17 cellular contexts compared by ENCODE assay signal in the genomic region with DNA sequence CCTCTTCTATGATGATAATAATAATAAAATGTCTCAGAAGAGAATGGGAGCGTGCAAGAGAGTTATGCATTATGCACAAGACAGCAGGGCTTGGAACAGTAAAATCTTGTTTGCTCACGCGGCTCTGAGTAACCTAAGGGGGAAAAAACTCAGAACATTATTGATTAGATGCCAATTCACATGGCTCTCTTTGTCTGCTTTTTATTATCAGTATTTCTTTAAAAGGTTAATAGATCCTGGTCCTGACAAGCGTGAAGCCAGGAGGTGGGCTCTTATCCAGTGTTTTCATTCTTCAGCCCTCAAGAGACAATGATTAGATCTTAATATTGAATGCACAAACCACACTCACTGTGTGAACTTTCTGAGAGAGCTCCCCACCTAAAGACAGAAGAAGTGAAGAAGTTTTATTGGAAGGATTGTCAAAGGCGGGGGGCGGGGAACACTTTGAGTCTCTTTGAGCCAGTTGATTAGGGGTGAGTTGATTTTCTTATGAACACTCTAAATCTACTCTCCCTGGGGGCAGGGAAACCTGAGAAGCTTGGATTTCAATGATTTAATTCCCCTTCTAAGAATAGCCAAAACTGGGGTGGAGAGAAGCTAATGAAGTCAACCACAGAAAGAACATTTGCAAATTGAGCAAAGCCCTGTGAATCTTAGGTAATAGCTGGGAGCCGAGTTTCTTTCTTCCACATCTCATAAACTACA.
DNase-seq lines count a peak whose midpoint lies in the region; ATAC-seq and TF ChIP-seq lines count a peak whose summit lies in the region.
"Had no signal": no experiment of that assay in that cellular context is flagged by ENCODE, and none has a peak within 500 bp of the region (broad histone marks: within the 10 kb centered on the region; RNA-seq: fewer than 3 reads in every experiment).

No MANE protein-coding gene starts in this region.

- intact Hi-C loops in gastrocnemius medialis (cut with DNase I; ENCODE audit: low total_unique reads): no loop called here
- intact Hi-C loops in activated CD4-positive, alpha-beta T cell treated with anti-CD3 and anti-CD28 coated beads, Interleukin-2, amount 10 ng/mL, durations not matched to agents 24 days and 14 days (cut with micrococcal nuclease): no loop called here

- POLR2A ChIA-PET in HEK293 (lab: Yijun Ruan, JAX): interaction anchor here (0.5 to 0.6 kb wide), 2 partner anchors 70 to 552 kb away, joined by 3 to 7 read pairs; no protein-coding TSS in a partner anchor

- H3K4me3 ChIP-seq in HEK293 (ENCODE audit: low read depth, low read length) (no peak overlapping the region), fibroblast of villous mesenchyme (ENCODE audit: low read depth, low read length) (no peak overlapping the region), gastrocnemius medialis (no peak overlapping the region)
- H3K4me3 ChIP-seq: SJCRH30 had no signal

- TF ChIP-seq POLR2A in gastrocnemius medialis (IDR thresholded peaks at IDR 0.05): no peak

- H3K27ac Mint-ChIP-seq in activated CD4-positive, alpha-beta T cell treated with anti-CD3 and anti-CD28 coated beads, Interleukin-2, amount 10 ng/mL, durations not matched to agents 24 days and 14 days: no peak overlapping the region

- peak; percentile 33 to 46 for ATAC-seq in gastrocnemius medialis
- no peak for ATAC-seq in GM18873 (IDR thresholded peaks at IDR 0.05; ENCODE audit: low FRiP score, unreplicated experiment)
- ATAC-seq in omental fat pad (ENCODE audit: low FRiP score): no peak
- ATAC-seq: HCT116 had no signal

- no peaks in the 10 kb centered on the region for H3K36me3 Mint-ChIP-seq in activated CD4-positive, alpha-beta T cell treated with anti-CD3 and anti-CD28 coated beads, Interleukin-2, amount 10 ng/mL, durations not matched to agents 24 days and 14 days (ENCODE audit: low read depth)

- H3K27ac ChIP-seq in HEK293 (ENCODE audit: extremely low read depth, low read depth, low read length) (no peak overlapping the region), gastrocnemius medialis (peak overlapping the region in 1 of 4 donors; percentile 34)
- H3K27ac ChIP-seq: SJCRH30 had no signal

- peak; percentile 19 for DNase-seq in NCI-H526 treated with DMSO at 0.1 percent for 48 hours (lab: John Stamatoyannopoulos, UW)
- peak; percentile 19 for DNase-seq in fibroblast of villous mesenchyme (ENCODE audit: low read depth)
- peak in 1 of 2 donors; percentile 18 for DNase-seq in gastrocnemius medialis
- DNase-seq in COR-L47 (lab: John Stamatoyannopoulos, UW): no peak
- DNase-seq in omental fat pad (ENCODE audit: low spot score): no peak
- DNase-seq in activated CD4-positive, alpha-beta T cell treated with anti-CD3 and anti-CD28 coated beads, Interleukin-2, amount 10 ng/mL, durations not matched to agents 24 days and 14 days: no peak
- DNase-seq: C1 segment of cervical spinal cord; CD8-positive, alpha-beta memory T cell; GOT3; NCI-H1694 treated with DMSO at 0.1 percent for 48 hours; NCI-H2107; NCI-H524; SJCRH30; SW 1271 had no signal

- CTCF ChIA-PET in HEK293 (lab: Yijun Ruan, JAX): interaction anchor here (0.6 kb wide), 1 partner anchor 547 kb away, joined by 5 read pairs; no protein-coding TSS in a partner anchor

- no peaks in the 10 kb centered on the region for H3K4me1 Mint-ChIP-seq in activated CD4-positive, alpha-beta T cell treated with anti-CD3 and anti-CD28 coated beads, Interleukin-2, amount 10 ng/mL, durations not matched to agents 24 days and 14 days

- H3K36me3 ChIP-seq in HEK293 (ENCODE audit: control insufficient read depth in 2 of 2, insufficient read depth in 1 of 2, low read length in 2 of 2) (no peaks in the 10 kb centered on the region), gastrocnemius medialis (no peaks in the 10 kb centered on the region)
- H3K36me3 ChIP-seq: SJCRH30 had no signal

- no peak for TF ChIP-seq CTCF in HEK293 (tag by site-specific recombination; IDR thresholded peaks at IDR 0.05)
- TF ChIP-seq CTCF in fibroblast of villous mesenchyme (IDR thresholded peaks at IDR 0.05; ENCODE audit: insufficient read depth, low read depth, low read length): no peak
- no peak for TF ChIP-seq CTCF in gastrocnemius medialis (IDR thresholded peaks at IDR 0.05 in 4 of 5, conservative IDR thresholded peaks at IDR 0.05 in 1 of 5)
- TF ChIP-seq CTCF in omental fat pad (IDR thresholded peaks at IDR 0.05): no peak

- H3K9me3 Mint-ChIP-seq in activated CD4-positive, alpha-beta T cell treated with anti-CD3 and anti-CD28 coated beads, Interleukin-2, amount 10 ng/mL, durations not matched to agents 24 days and 14 days: no peaks in the 10 kb centered on the region

- H3K9me3 ChIP-seq in HEK293 (ENCODE audit: control insufficient read depth, insufficient read depth, low read depth, low read length) (no peaks in the 10 kb centered on the region), gastrocnemius medialis (no peaks in the 10 kb centered on the region)
- H3K9me3 ChIP-seq: SJCRH30 had no signal

- no peaks in the 10 kb centered on the region for H3K27me3 ChIP-seq in gastrocnemius medialis
- H3K27me3 ChIP-seq: SJCRH30 had no signal

- peaks cover 10% of the 10 kb centered on the region for H3K4me1 ChIP-seq in HEK293 (ENCODE audit: control insufficient read depth, insufficient read depth, low read length)
- no peaks in the 10 kb centered on the region for H3K4me1 ChIP-seq in gastrocnemius medialis
- H3K4me1 ChIP-seq: SJCRH30 had no signal

- no peak overlapping the region for H3K4me3 Mint-ChIP-seq in activated CD4-positive, alpha-beta T cell treated with anti-CD3 and anti-CD28 coated beads, Interleukin-2, amount 10 ng/mL, durations not matched to agents 24 days and 14 days

- in situ Hi-C loops in gastrocnemius medialis (cut with MboI; ENCODE audit: low sequenced_read_pairs in 4 of 4): no loop called here

- H3K27me3 Mint-ChIP-seq in activated CD4-positive, alpha-beta T cell treated with anti-CD3 and anti-CD28 coated beads, Interleukin-2, amount 10 ng/mL, durations not matched to agents 24 days and 14 days: no peaks in the 10 kb centered on the region

TF ChIP-seq in HEK293, 187 proteins besides CTCF, POLR2A, EP300 and RAD21 (continues in another document):
- TF ChIP-seq SP2 (tag by site-specific recombination; IDR thresholded peaks at IDR 0.05) (no peak), ZNF701 (tag by site-specific recombination; IDR thresholded peaks at IDR 0.05) (no peak), ZNF423 (tag by site-specific recombination; IDR thresholded peaks at IDR 0.05) (no peak), HOXC10 (CRISPR knock-in tag; IDR thresholded peaks at IDR 0.05) (no peak), GLIS1 (tag by site-specific recombination; IDR thresholded peaks at IDR 0.05) (peak; percentile 38; the same call in 1 of the 2 replicates), TRIM28 (IDR thresholded peaks at IDR 0.05; ENCODE audit: borderline replicate concordance, low read length) (peak; percentile 60; the same call in 1 of the 2 replicates), SP7 (tag by site-specific recombination; IDR thresholded peaks at IDR 0.05) (no peak), ZNF366 (tag by site-specific recombination; conservative IDR thresholded peaks at IDR 0.05) (peak; percentile 50; the same call in 1 of the 2 replicates), TCF7L2 (IDR thresholded peaks at IDR 0.05; ENCODE audit: borderline replicate concordance, low read depth, low read length) (peak; percentile 38; the same call in 1 of the 2 replicates), ZFP3 (tag by site-specific recombination; IDR thresholded peaks at IDR 0.05; ENCODE audit: low read depth) (no peak)
- TF ChIP-seq, protein P1, sequence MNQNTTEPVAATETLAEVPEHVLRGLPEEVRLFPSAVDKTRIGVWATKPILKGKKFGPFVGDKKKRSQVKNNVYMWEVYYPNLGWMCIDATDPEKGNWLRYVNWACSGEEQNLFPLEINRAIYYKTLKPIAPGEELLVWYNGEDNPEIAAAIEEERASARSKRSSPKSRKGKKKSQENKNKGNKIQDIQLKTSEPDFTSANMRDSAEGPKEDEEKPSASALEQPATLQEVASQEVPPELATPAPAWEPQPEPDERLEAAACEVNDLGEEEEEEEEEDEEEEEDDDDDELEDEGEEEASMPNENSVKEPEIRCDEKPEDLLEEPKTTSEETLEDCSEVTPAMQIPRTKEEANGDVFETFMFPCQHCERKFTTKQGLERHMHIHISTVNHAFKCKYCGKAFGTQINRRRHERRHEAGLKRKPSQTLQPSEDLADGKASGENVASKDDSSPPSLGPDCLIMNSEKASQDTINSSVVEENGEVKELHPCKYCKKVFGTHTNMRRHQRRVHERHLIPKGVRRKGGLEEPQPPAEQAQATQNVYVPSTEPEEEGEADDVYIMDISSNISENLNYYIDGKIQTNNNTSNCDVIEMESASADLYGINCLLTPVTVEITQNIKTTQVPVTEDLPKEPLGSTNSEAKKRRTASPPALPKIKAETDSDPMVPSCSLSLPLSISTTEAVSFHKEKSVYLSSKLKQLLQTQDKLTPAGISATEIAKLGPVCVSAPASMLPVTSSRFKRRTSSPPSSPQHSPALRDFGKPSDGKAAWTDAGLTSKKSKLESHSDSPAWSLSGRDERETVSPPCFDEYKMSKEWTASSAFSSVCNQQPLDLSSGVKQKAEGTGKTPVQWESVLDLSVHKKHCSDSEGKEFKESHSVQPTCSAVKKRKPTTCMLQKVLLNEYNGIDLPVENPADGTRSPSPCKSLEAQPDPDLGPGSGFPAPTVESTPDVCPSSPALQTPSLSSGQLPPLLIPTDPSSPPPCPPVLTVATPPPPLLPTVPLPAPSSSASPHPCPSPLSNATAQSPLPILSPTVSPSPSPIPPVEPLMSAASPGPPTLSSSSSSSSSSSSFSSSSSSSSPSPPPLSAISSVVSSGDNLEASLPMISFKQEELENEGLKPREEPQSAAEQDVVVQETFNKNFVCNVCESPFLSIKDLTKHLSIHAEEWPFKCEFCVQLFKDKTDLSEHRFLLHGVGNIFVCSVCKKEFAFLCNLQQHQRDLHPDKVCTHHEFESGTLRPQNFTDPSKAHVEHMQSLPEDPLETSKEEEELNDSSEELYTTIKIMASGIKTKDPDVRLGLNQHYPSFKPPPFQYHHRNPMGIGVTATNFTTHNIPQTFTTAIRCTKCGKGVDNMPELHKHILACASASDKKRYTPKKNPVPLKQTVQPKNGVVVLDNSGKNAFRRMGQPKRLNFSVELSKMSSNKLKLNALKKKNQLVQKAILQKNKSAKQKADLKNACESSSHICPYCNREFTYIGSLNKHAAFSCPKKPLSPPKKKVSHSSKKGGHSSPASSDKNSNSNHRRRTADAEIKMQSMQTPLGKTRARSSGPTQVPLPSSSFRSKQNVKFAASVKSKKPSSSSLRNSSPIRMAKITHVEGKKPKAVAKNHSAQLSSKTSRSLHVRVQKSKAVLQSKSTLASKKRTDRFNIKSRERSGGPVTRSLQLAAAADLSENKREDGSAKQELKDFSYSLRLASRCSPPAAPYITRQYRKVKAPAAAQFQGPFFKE (tag by site-specific recombination; IDR thresholded peaks at IDR 0.05; ENCODE audit: borderline replicate concordance): no peak

Comparison
In these comparisons a context has a peak if more than half of its experiments do, and no peak if none do; other contexts are left out.
1. DNase-seq: peak in NCI-H526 treated with DMSO at 0.1 percent for 48 hours (single experiment) and fibroblast of villous mesenchyme (single experiment); none in COR-L47 (single experiment), omental fat pad (single experiment) and activated CD4-positive, alpha-beta T cell treated with anti-CD3 and anti-CD28 coated beads, Interleukin-2, amount 10 ng/mL, durations not matched to agents 24 days and 14 days (single experiment).
2. ATAC-seq: peak in gastrocnemius medialis (2 of 2); none in GM18873 (single experiment) and omental fat pad (single experiment).